In the genomic region with DNA sequence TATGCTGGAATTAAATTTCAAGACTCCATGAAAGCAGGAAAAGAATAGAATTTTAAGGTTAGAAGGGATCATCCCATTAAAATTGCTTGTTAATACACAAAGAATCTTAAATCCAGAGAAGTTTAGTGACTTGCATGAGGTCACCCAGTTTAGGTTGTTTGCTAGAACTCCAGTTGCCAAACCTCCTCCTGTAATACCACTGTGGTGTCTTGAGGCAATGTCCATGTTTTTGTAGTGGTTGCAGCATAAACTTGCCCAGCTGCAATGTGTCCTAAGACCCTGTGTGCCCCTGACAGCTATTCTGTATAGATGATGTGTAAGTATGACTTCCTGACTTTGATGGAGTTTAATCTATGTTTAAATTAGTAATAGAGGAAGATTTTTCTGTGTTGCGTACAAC, we compare ENCODE assay signal across 1 cellular context.
TF ChIP-seq lines count a peak whose summit lies in the region.

No MANE protein-coding gene starts in this region.

TF ChIP-seq in GM23338, 12 proteins besides CTCF, POLR2A, EP300 and RAD21 (continued from another document):
- TF ChIP-seq, protein P1, sequence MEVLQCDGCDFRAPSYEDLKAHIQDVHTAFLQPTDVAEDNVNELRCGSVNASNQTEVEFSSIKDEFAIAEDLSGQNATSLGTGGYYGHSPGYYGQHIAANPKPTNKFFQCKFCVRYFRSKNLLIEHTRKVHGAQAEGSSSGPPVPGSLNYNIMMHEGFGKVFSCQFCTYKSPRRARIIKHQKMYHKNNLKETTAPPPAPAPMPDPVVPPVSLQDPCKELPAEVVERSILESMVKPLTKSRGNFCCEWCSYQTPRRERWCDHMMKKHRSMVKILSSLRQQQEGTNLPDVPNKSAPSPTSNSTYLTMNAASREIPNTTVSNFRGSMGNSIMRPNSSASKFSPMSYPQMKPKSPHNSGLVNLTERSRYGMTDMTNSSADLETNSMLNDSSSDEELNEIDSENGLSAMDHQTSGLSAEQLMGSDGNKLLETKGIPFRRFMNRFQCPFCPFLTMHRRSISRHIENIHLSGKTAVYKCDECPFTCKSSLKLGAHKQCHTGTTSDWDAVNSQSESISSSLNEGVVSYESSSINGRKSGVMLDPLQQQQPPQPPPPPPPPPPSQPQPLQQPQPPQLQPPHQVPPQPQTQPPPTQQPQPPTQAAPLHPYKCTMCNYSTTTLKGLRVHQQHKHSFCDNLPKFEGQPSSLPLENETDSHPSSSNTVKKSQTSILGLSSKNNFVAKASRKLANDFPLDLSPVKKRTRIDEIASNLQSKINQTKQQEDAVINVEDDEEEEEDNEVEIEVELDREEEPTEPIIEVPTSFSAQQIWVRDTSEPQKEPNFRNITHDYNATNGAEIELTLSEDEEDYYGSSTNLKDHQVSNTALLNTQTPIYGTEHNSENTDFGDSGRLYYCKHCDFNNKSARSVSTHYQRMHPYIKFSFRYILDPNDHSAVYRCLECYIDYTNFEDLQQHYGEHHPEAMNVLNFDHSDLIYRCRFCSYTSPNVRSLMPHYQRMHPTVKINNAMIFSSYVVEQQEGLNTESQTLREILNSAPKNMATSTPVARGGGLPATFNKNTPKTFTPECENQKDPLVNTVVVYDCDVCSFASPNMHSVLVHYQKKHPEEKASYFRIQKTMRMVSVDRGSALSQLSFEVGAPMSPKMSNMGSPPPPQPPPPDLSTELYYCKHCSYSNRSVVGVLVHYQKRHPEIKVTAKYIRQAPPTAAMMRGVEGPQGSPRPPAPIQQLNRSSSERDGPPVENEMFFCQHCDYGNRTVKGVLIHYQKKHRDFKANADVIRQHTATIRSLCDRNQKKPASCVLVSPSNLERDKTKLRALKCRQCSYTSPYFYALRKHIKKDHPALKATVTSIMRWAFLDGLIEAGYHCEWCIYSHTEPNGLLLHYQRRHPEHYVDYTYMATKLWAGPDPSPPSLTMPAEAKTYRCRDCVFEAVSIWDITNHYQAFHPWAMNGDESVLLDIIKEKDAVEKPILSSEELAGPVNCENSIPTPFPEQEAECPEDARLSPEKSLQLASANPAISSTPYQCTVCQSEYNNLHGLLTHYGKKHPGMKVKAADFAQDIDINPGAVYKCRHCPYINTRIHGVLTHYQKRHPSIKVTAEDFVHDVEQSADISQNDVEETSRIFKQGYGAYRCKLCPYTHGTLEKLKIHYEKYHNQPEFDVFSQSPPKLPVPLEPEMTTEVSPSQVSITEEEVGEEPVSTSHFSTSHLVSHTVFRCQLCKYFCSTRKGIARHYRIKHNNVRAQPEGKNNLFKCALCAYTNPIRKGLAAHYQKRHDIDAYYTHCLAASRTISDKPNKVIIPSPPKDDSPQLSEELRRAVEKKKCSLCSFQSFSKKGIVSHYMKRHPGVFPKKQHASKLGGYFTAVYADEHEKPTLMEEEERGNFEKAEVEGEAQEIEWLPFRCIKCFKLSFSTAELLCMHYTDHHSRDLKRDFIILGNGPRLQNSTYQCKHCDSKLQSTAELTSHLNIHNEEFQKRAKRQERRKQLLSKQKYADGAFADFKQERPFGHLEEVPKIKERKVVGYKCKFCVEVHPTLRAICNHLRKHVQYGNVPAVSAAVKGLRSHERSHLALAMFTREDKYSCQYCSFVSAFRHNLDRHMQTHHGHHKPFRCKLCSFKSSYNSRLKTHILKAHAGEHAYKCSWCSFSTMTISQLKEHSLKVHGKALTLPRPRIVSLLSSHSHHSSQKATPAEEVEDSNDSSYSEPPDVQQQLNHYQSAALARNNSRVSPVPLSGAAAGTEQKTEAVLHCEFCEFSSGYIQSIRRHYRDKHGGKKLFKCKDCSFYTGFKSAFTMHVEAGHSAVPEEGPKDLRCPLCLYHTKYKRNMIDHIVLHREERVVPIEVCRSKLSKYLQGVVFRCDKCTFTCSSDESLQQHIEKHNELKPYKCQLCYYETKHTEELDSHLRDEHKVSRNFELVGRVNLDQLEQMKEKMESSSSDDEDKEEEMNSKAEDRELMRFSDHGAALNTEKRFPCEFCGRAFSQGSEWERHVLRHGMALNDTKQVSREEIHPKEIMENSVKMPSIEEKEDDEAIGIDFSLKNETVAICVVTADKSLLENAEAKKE (CRISPR knock-in tag; IDR thresholded peaks at IDR 0.05): no peak
- TF ChIP-seq STAT1 (IDR thresholded peaks at IDR 0.05; ENCODE audit: unreplicated experiment) (no peak), CREB1 (CRISPR knock-in tag; IDR thresholded peaks at IDR 0.05; ENCODE audit: low read depth) (no peak), NANOG (IDR thresholded peaks at IDR 0.05; ENCODE audit: borderline replicate concordance) (no peak), JUNB (IDR thresholded peaks at IDR 0.05; ENCODE audit: unreplicated experiment) (no peak), EZH2phosphoT487 (IDR thresholded peaks at IDR 0.05; ENCODE audit: unreplicated experiment) (no peak), ZNF114 (CRISPR knock-in tag; IDR thresholded peaks at IDR 0.05) (no peak), EZH2 (IDR thresholded peaks at IDR 0.05; ENCODE audit: low read depth, unreplicated experiment) (no peak), ZNF331 (CRISPR knock-in tag; IDR thresholded peaks at IDR 0.05; ENCODE audit: low read depth) (no peak), POLR2AphosphoS5 (IDR thresholded peaks at IDR 0.05; ENCODE audit: low read depth) (no peak)
- TF ChIP-seq, protein P2, sequence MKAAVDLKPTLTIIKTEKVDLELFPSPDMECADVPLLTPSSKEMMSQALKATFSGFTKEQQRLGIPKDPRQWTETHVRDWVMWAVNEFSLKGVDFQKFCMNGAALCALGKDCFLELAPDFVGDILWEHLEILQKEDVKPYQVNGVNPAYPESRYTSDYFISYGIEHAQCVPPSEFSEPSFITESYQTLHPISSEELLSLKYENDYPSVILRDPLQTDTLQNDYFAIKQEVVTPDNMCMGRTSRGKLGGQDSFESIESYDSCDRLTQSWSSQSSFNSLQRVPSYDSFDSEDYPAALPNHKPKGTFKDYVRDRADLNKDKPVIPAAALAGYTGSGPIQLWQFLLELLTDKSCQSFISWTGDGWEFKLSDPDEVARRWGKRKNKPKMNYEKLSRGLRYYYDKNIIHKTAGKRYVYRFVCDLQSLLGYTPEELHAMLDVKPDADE (IDR thresholded peaks at IDR 0.05): no peak
